Comparison of ENCODE assay signal across 1 cellular context in genomic region chr6:2943564-2943955, GRCh38.
TF ChIP-seq lines count a peak whose summit lies in the region.

No MANE protein-coding gene starts in this region.

TF ChIP-seq in H1, 55 proteins besides CTCF, POLR2A, EP300 and RAD21:
- TF ChIP-seq SUZ12 (IDR thresholded peaks at IDR 0.05; ENCODE audit: low read length) (no peak), BACH1 (IDR thresholded peaks at IDR 0.05; ENCODE audit: low read length) (no peak), TBP (IDR thresholded peaks at IDR 0.05; ENCODE audit: low read depth, low read length) (no peak), GABPA (IDR thresholded peaks at IDR 0.05; ENCODE audit: borderline replicate concordance, insufficient read depth, low read length) (no peak), RBBP5 (IDR thresholded peaks at IDR 0.05; ENCODE audit: borderline replicate concordance, low read depth, low read length) (no peak), CBX5 (IDR thresholded peaks at IDR 0.05; ENCODE audit: low read depth, low read length) (no peak), USF2 (IDR thresholded peaks at IDR 0.05; ENCODE audit: low read length) (no peak), HDAC6 (IDR thresholded peaks at IDR 0.05; ENCODE audit: low read depth, low read length) (no peak), CHD2 (IDR thresholded peaks at IDR 0.05; ENCODE audit: low read length) (no peak), MAX (IDR thresholded peaks at IDR 0.05) (no peak), EGR1 (IDR thresholded peaks at IDR 0.05; ENCODE audit: borderline replicate concordance, low read depth, low read length) (no peak), NRF1 (IDR thresholded peaks at IDR 0.05; ENCODE audit: low read depth, low read length) (no peak), TAF1 (IDR thresholded peaks at IDR 0.05; ENCODE audit: low read depth, low read length) (no peak), SIX5 (IDR thresholded peaks at IDR 0.05; ENCODE audit: low read depth, low read length) (no peak), TEAD4 (IDR thresholded peaks at IDR 0.05; ENCODE audit: low read depth, low read length) (no peak), SP1 (IDR thresholded peaks at IDR 0.05; ENCODE audit: low read depth, low read length) (no peak), FOSL1 (IDR thresholded peaks at IDR 0.05; ENCODE audit: insufficient read depth, low read depth, low read length) (no peak)
TF ChIP-seq in H1: peak in this region for 0.
